Comparison of ENCODE assay signal across 14 cellular contexts in genomic region chr19:5118026-5118425, GRCh38.
A peak's percentile ranks its signal among the peaks of the same experiment; 100 is the strongest.
DNase-seq lines count a peak whose midpoint lies in the region; TF ChIP-seq lines count a peak whose summit lies in the region.
"Had no signal": no experiment of that assay in that cellular context is flagged by ENCODE, and none has a peak within 500 bp of the region (broad histone marks: within the 10 kb centered on the region; RNA-seq: fewer than 3 reads in every experiment).

No MANE protein-coding gene starts in this region.

- H3K4me2 ChIP-seq in BLaER1 treated with 17β-estradiol and CSF1 and Interleukin-3, amounts not matched to agents 10 nM and 100 nM = peak overlapping the region in 10 of 11 experiments; percentile 26 to 97 (median 92); a peak in 20 of 22 replicates
- no peak overlapping the region for H3K4me2 ChIP-seq in neural progenitor cell

- peaks cover 18% of the 10 kb centered on the region for H3F3A ChIP-seq in neural progenitor cell (ENCODE audit: low read depth)

- peaks cover 28% of the 10 kb centered on the region for H3K4me1 Mint-ChIP-seq in neural progenitor cell
- no peaks in the 10 kb centered on the region for H3K4me1 Mint-ChIP-seq in T-helper 2 cell treated with Interferon-gamma antibody and Interleukin-4, amounts not matched to agents 5 μg/mL and 100 μg/mL, for 36 hours (ENCODE audit: low read depth)

- peaks cover 53 to 89% (median 73%) of the 10 kb centered on the region in 11 experiments for H4K20me1 ChIP-seq in BLaER1 treated with 17β-estradiol and CSF1 and Interleukin-3, amounts not matched to agents 10 nM and 100 nM
- peaks cover 15% of the 10 kb centered on the region for H4K20me1 ChIP-seq in neural progenitor cell (ENCODE audit: low read depth)

- no peaks in the 10 kb centered on the region for H3K27me3 ChIP-seq in A673 (replicated peaks; ENCODE audit: insufficient read depth, low read depth, low read length, poor library complexity)
- H3K27me3 ChIP-seq in BLaER1 treated with 17β-estradiol and CSF1 and Interleukin-3, amounts not matched to agents 10 nM and 100 nM = no peaks in the 10 kb centered on the region
- no peaks in the 10 kb centered on the region for H3K27me3 ChIP-seq in NT2/D1 (ENCODE audit: insufficient read depth, insufficient read length)
- H3K27me3 ChIP-seq in neural progenitor cell = no peaks in the 10 kb centered on the region
- H3K27me3 ChIP-seq: BE2C had no signal

- POLR2A ChIA-PET in A673 (lab: Charles Lee; ENCODE audit: low non-redundant PET) = no interaction called here

- no TSS peak for BruUV-seq in A673 (replicated peaks; lab: Mats Ljungman, UMichigan)

- peaks cover 13% of the 10 kb centered on the region for H3K9me3 Mint-ChIP-seq in neural progenitor cell
- no peaks in the 10 kb centered on the region for H3K9me3 Mint-ChIP-seq in T-helper 2 cell treated with Interferon-gamma antibody and Interleukin-4, amounts not matched to agents 5 μg/mL and 100 μg/mL, for 36 hours

- H3K27me3 Mint-ChIP-seq in neural progenitor cell (ENCODE audit: insufficient read depth, low read depth) = peaks cover 8% of the 10 kb centered on the region
- no peaks in the 10 kb centered on the region for H3K27me3 Mint-ChIP-seq in T-helper 2 cell treated with Interferon-gamma antibody and Interleukin-4, amounts not matched to agents 5 μg/mL and 100 μg/mL, for 36 hours (ENCODE audit: low read depth)
- H3K27me3 Mint-ChIP-seq: CD8-positive, alpha-beta memory T cell had no signal

- intact Hi-C loops in A673 (cut with micrococcal nuclease; ENCODE audit: unreplicated experiment) = no loop called here

- H3K79me2 ChIP-seq in neural progenitor cell (ENCODE audit: low read depth) = no peaks in the 10 kb centered on the region

- no peak overlapping the region for H3K4me3 ChIP-seq in A673 (ENCODE audit: low read depth, low read length, poor library complexity, severe bottlenecking)
- no peak overlapping the region for H3K4me3 ChIP-seq in BLaER1 treated with 17β-estradiol and CSF1 and Interleukin-3, amounts not matched to agents 10 nM and 100 nM
- H3K4me3 ChIP-seq in NT2/D1 (ENCODE audit: insufficient read length, low read depth) = no peak overlapping the region
- H3K4me3 ChIP-seq in neural progenitor cell = no peak overlapping the region
- H3K4me3 ChIP-seq: HAP-1, K562 had no signal

- H3K36me3 Mint-ChIP-seq in neural progenitor cell = peaks cover 26% of the 10 kb centered on the region
- H3K36me3 Mint-ChIP-seq in T-helper 2 cell treated with Interferon-gamma antibody and Interleukin-4, amounts not matched to agents 5 μg/mL and 100 μg/mL, for 36 hours (ENCODE audit: low read depth) = peaks cover 16% of the 10 kb centered on the region

- peaks cover 7% of the 10 kb centered on the region for H3K4me1 ChIP-seq in A673 (ENCODE audit: insufficient read depth, low read length, poor library complexity, severe bottlenecking)
- H3K4me1 ChIP-seq in BLaER1 treated with 17β-estradiol and CSF1 and Interleukin-3, amounts not matched to agents 10 nM and 100 nM = peaks cover 49 to 73% (median 66%) of the 10 kb centered on the region in 10 experiments
- peaks cover 46% of the 10 kb centered on the region for H3K4me1 ChIP-seq in NT2/D1 (ENCODE audit: insufficient read depth, insufficient read length)
- peaks cover 42% of the 10 kb centered on the region for H3K4me1 ChIP-seq in neural progenitor cell
- H3K4me1 ChIP-seq: HAP-1 had no signal

- TF ChIP-seq CTCF in A673 (conservative IDR thresholded peaks at IDR 0.05; ENCODE audit: low read depth, low read length) (no peak), neural progenitor cell (IDR thresholded peaks at IDR 0.05) (no peak)

- no peak overlapping the region for H2AFZ ChIP-seq in neural progenitor cell (replicated peaks)

- H3K9me3 ChIP-seq in A673 (ENCODE audit: low read depth, low read length, poor library complexity, severe bottlenecking) (peaks cover 10% of the 10 kb centered on the region), NT2/D1 (ENCODE audit: insufficient read depth, low read length) (no peaks in the 10 kb centered on the region), neural progenitor cell (ENCODE audit: low read depth) (no peaks in the 10 kb centered on the region)
- peaks cover 11 to 23% (median 17%) of the 10 kb centered on the region in 11 experiments; a peak in 20 of 22 replicates for H3K9me3 ChIP-seq in BLaER1 treated with 17β-estradiol and CSF1 and Interleukin-3, amounts not matched to agents 10 nM and 100 nM (replicated peaks in 1 of 11)
- H3K9me3 ChIP-seq: BE2C, HAP-1 had no signal

- no peak overlapping the region for H3K27ac Mint-ChIP-seq in neural progenitor cell
- no peak overlapping the region for H3K27ac Mint-ChIP-seq in T-helper 2 cell treated with Interferon-gamma antibody and Interleukin-4, amounts not matched to agents 5 μg/mL and 100 μg/mL, for 36 hours
- H3K27ac Mint-ChIP-seq: CD8-positive, alpha-beta memory T cell had no signal

- H3K36me3 ChIP-seq in A673 (ENCODE audit: insufficient read depth, low read length, poor library complexity, severe bottlenecking) (peaks cover 5% of the 10 kb centered on the region), NT2/D1 (ENCODE audit: insufficient read depth, insufficient read length, low read length) (peaks cover 38% of the 10 kb centered on the region), neural progenitor cell (no peaks in the 10 kb centered on the region)
- H3K36me3 ChIP-seq in BLaER1 treated with 17β-estradiol and CSF1 and Interleukin-3, amounts not matched to agents 10 nM and 100 nM = peaks cover 15 to 81% (median 40%) of the 10 kb centered on the region in 11 experiments; a peak in 19 of 22 replicates

- CTCF ChIA-PET in A673 (lab: Charles Lee) = no interaction called here

- H3K27ac ChIP-seq in A673 (ENCODE audit: low read depth, low read length, poor library complexity, severe bottlenecking) (peak overlapping the region; percentile 37), neural progenitor cell (peak overlapping the region; percentile 29)
- H3K27ac ChIP-seq in BLaER1 treated with 17β-estradiol and CSF1 and Interleukin-3, amounts not matched to agents 10 nM and 100 nM = peak overlapping the region in 6 of 11 experiments; percentile 9 to 47 (median 20); a peak in 8 of 22 replicates

- no peak for DNase-seq in A673 (ENCODE audit: low spot score)
- no peak for DNase-seq in NT2/D1 (ENCODE audit: low read depth, low spot score)
- no peak for DNase-seq in neural progenitor cell (ENCODE audit: low spot score)
- no peak for DNase-seq in T-helper 2 cell treated with Interferon-gamma antibody and Interleukin-4, amounts not matched to agents 5 μg/mL and 100 μg/mL, for 36 hours (ENCODE audit: low spot score)
- DNase-seq in inferior parietal cortex (ENCODE audit: extremely low spot score) = no peak
- DNase-seq in C1 segment of cervical spinal cord (lab: John Stamatoyannopoulos, UW) = no peak
- no peak for DNase-seq in NCI-H146 treated with DMSO at 0.1 percent for 48 hours (lab: John Stamatoyannopoulos, UW; ENCODE audit: unreplicated experiment)
- DNase-seq: ACHN; BE2C; CD8-positive, alpha-beta memory T cell; COR-L47 had no signal

- no peak overlapping the region for H3K4me3 Mint-ChIP-seq in neural progenitor cell
- no peak overlapping the region for H3K4me3 Mint-ChIP-seq in T-helper 2 cell treated with Interferon-gamma antibody and Interleukin-4, amounts not matched to agents 5 μg/mL and 100 μg/mL, for 36 hours
- H3K4me3 Mint-ChIP-seq: CD8-positive, alpha-beta memory T cell had no signal

- peak overlapping the region in 8 of 11 experiments; percentile 1 to 60 (median 42); a peak in 13 of 22 replicates for H3K9ac ChIP-seq in BLaER1 treated with 17β-estradiol and CSF1 and Interleukin-3, amounts not matched to agents 10 nM and 100 nM
- H3K9ac ChIP-seq in NT2/D1 (ENCODE audit: insufficient read length, low read depth) (peak overlapping the region; percentile 3), neural progenitor cell (no peak overlapping the region)
